ENCODE assay signal across 1 cellular context in genomic region chr15:45637552-45638033, GRCh38.
TF ChIP-seq lines count a peak whose summit lies in the region.

No MANE protein-coding gene starts in this region.

TF ChIP-seq in HepG2, 621 proteins besides CTCF, POLR2A, EP300 and RAD21 (continued from another document and continues in another):
- no peak for TF ChIP-seq PAX8 (CRISPR knock-in tag; IDR thresholded peaks at IDR 0.05; ENCODE audit: borderline replicate concordance)
- TF ChIP-seq TBX3 (IDR thresholded peaks at IDR 0.05; ENCODE audit: borderline replicate concordance), result no peak
- no peak for TF ChIP-seq CENPBD1 (CRISPR knock-in tag; IDR thresholded peaks at IDR 0.05; ENCODE audit: borderline replicate concordance, low read depth)
- TF ChIP-seq HMG20A (CRISPR knock-in tag; IDR thresholded peaks at IDR 0.05; ENCODE audit: borderline replicate concordance), result peak; percentile 13; the same call in 1 of the 2 replicates
- TF ChIP-seq ZBTB38 (CRISPR knock-in tag; IDR thresholded peaks at IDR 0.05), result no peak
- no peak for TF ChIP-seq ZNF639 (CRISPR knock-in tag; conservative IDR thresholded peaks at IDR 0.05)
- TF ChIP-seq JUND (CRISPR knock-in tag; IDR thresholded peaks at IDR 0.05), result no peak
- TF ChIP-seq ATRX (CRISPR knock-in tag; IDR thresholded peaks at IDR 0.05; ENCODE audit: borderline replicate concordance), result no peak
- TF ChIP-seq ONECUT2 (CRISPR knock-in tag; IDR thresholded peaks at IDR 0.05), result no peak
- TF ChIP-seq SP140L (CRISPR knock-in tag; IDR thresholded peaks at IDR 0.05; ENCODE audit: borderline replicate concordance), result no peak
- TF ChIP-seq KMT2A (CRISPR knock-in tag; IDR thresholded peaks at IDR 0.05), result 0 out of 2 replicates have a peak, but pooled peaks have one; percentile 23
- TF ChIP-seq SRY (CRISPR knock-in tag; IDR thresholded peaks at IDR 0.05), result no peak
- no peak for TF ChIP-seq ZNF564 (CRISPR knock-in tag; IDR thresholded peaks at IDR 0.05)
- no peak for TF ChIP-seq ZNF550 (CRISPR knock-in tag; IDR thresholded peaks at IDR 0.05; ENCODE audit: borderline replicate concordance)
- no peak for TF ChIP-seq NRL (CRISPR knock-in tag; IDR thresholded peaks at IDR 0.05; ENCODE audit: borderline replicate concordance)
- no peak for TF ChIP-seq BCL3 (CRISPR knock-in tag; IDR thresholded peaks at IDR 0.05)
- TF ChIP-seq ZBTB14 (CRISPR knock-in tag; IDR thresholded peaks at IDR 0.05), result no peak
- TF ChIP-seq MTF2 (CRISPR knock-in tag; IDR thresholded peaks at IDR 0.05; ENCODE audit: borderline replicate concordance), result no peak
- TF ChIP-seq KLF6 (CRISPR knock-in tag; IDR thresholded peaks at IDR 0.05), result no peak
- TF ChIP-seq ZBTB26 (CRISPR knock-in tag; IDR thresholded peaks at IDR 0.05; ENCODE audit: borderline replicate concordance), result no peak
- no peak for TF ChIP-seq PLSCR1 (CRISPR knock-in tag; IDR thresholded peaks at IDR 0.05; ENCODE audit: borderline replicate concordance)
- TF ChIP-seq ISL2 (CRISPR knock-in tag; IDR thresholded peaks at IDR 0.05), result no peak
- TF ChIP-seq GABPB1 (CRISPR knock-in tag; IDR thresholded peaks at IDR 0.05), result 0 out of 2 replicates have a peak, but pooled peaks have one; percentile 4
- peak; percentile 33; the same call in 1 of the 2 replicates for TF ChIP-seq SIX1 (CRISPR knock-in tag; IDR thresholded peaks at IDR 0.05; ENCODE audit: borderline replicate concordance)
- TF ChIP-seq SAP130 (CRISPR knock-in tag; IDR thresholded peaks at IDR 0.05; ENCODE audit: low read depth), result peak; percentile 49
- no peak for TF ChIP-seq TBX2 (CRISPR knock-in tag; IDR thresholded peaks at IDR 0.05; ENCODE audit: borderline replicate concordance)
- no peak for TF ChIP-seq KIAA2018 (CRISPR knock-in tag; IDR thresholded peaks at IDR 0.05; ENCODE audit: borderline replicate concordance)
- TF ChIP-seq PRDM4 (CRISPR knock-in tag; IDR thresholded peaks at IDR 0.05; ENCODE audit: borderline replicate concordance), result no peak
- TF ChIP-seq ZFP90 (CRISPR knock-in tag; IDR thresholded peaks at IDR 0.05; ENCODE audit: borderline replicate concordance), result no peak
- no peak for TF ChIP-seq TCF7 (IDR thresholded peaks at IDR 0.05; ENCODE audit: low read depth)
- TF ChIP-seq ZNF883 (CRISPR knock-in tag; IDR thresholded peaks at IDR 0.05; ENCODE audit: not compliant biosample characterization), result no peak
- TF ChIP-seq SATB2 (CRISPR knock-in tag; IDR thresholded peaks at IDR 0.05), result no peak
- 0 out of 2 replicates have a peak, but pooled peaks have one; percentile 15 for TF ChIP-seq ZNF644 (CRISPR knock-in tag; IDR thresholded peaks at IDR 0.05; ENCODE audit: low read depth)
- TF ChIP-seq NFE2L2 (IDR thresholded peaks at IDR 0.05; ENCODE audit: low read length), result peak; percentile 62; the same call in 1 of the 2 replicates
- 0 out of 2 replicates have a peak, but pooled peaks have one; percentile 14 for TF ChIP-seq ZFY (CRISPR knock-in tag; IDR thresholded peaks at IDR 0.05)
- peak; percentile 53; the same call in 1 of the 2 replicates for TF ChIP-seq NFE2 (CRISPR knock-in tag; IDR thresholded peaks at IDR 0.05)
- TF ChIP-seq CENPX (CRISPR knock-in tag; IDR thresholded peaks at IDR 0.05), result no peak
- peak; percentile 54 for TF ChIP-seq GATAD2A (CRISPR knock-in tag; IDR thresholded peaks at IDR 0.05)
- TF ChIP-seq MXD1 (CRISPR knock-in tag; IDR thresholded peaks at IDR 0.05), result no peak
- TF ChIP-seq THRA (CRISPR knock-in tag; IDR thresholded peaks at IDR 0.05; ENCODE audit: borderline replicate concordance), result no peak
- no peak for TF ChIP-seq SIN3B (IDR thresholded peaks at IDR 0.05; ENCODE audit: low read length)
- TF ChIP-seq PPARG (CRISPR knock-in tag; conservative IDR thresholded peaks at IDR 0.05), result no peak
- TF ChIP-seq KAT8 (CRISPR knock-in tag; IDR thresholded peaks at IDR 0.05), result peak; percentile 47; the same call in 1 of the 2 replicates
- no peak for TF ChIP-seq ZNF367 (CRISPR knock-in tag; IDR thresholded peaks at IDR 0.05; ENCODE audit: borderline replicate concordance)
- no peak for TF ChIP-seq NKX3-1 (CRISPR knock-in tag; IDR thresholded peaks at IDR 0.05)
